In the genomic region with DNA sequence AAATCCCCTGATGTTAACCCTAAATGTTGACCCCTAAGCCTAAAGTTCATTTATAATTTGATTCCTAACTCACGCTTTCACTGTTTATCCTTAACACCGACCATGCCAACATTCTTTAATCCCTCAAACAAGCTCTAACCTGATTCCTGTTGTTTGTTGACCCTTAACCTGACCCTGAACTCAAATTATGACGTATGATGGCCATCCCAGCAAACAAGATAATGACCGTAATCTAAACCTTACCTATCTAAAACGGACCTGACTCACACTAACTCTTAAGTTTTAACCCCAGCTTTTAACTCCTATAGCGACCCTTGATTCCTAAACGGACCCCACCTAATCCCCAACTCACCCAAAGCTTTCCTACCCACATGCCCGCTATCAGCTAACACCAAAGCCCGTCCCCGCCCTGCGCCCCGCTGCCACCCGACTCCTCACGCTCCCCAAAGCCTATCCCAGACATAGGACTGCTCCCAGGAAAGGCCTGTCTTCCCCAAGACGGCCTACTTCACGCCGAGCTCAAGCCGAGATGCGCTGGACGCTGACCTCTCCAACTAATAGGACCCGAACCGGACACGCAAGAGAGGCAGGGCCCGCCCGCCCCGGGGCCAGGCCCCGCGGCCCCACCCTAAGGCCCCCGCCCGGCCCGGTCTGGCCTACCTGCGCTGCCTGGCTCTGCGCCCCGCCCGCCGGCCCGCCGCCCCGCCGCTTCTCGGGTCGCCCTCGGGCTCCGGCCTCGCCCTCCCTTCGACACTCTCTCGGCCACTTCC, we compare ENCODE assay signal across 8 cellular contexts. TPM values are rescaled to one million over a fixed set of nuclear protein-coding genes. Genes with fewer than 3 reads are reported as not detected.
DNase-seq lines count a peak whose midpoint lies in the region; ATAC-seq and TF ChIP-seq lines count a peak whose summit lies in the region.

No MANE protein-coding gene starts in this region.

- H3K27ac Mint-ChIP-seq in osteocyte (ENCODE audit: unreplicated experiment) = no peak overlapping the region

- no peaks in the 10 kb centered on the region for H3K9me3 ChIP-seq in iPS-18a (ENCODE audit: control insufficient read depth, low read depth, low read length)
- H3K9me3 ChIP-seq in suprapubic skin = no peaks in the 10 kb centered on the region

- no peaks in the 10 kb centered on the region for H3K9me3 Mint-ChIP-seq in osteocyte (ENCODE audit: unreplicated experiment)

- H3K4me3 Mint-ChIP-seq in osteocyte (ENCODE audit: unreplicated experiment) = no peak overlapping the region

- peak in 1 of 2 donors; percentile 69 for TF ChIP-seq POLR2A in suprapubic skin (IDR thresholded peaks at IDR 0.05)

- no peaks in the 10 kb centered on the region for H3K27me3 ChIP-seq in iPS-18a (ENCODE audit: control insufficient read depth, insufficient read depth, low read length)
- no peaks in the 10 kb centered on the region for H3K27me3 ChIP-seq in suprapubic skin

- peak overlapping the region; percentile 77 for H3K9ac ChIP-seq in iPS-18a (ENCODE audit: low read length)

- ATAC-seq in GM21737 (IDR thresholded peaks at IDR 0.05; ENCODE audit: unreplicated experiment) = peak; percentile 0
- no peak for ATAC-seq in GM21825 (IDR thresholded peaks at IDR 0.05; ENCODE audit: unreplicated experiment)

- H3K4me1 ChIP-seq in iPS-18a (ENCODE audit: control insufficient read depth, low read depth, low read length) (peaks cover 47% of the 10 kb centered on the region), suprapubic skin (peaks cover 59% of the 10 kb centered on the region)

- no peak for TF ChIP-seq CTCF in AG04449 (IDR thresholded peaks at IDR 0.05; ENCODE audit: insufficient read depth, low read length, missing control alignments)
- no peak for TF ChIP-seq CTCF in suprapubic skin (IDR thresholded peaks at IDR 0.05)
- TF ChIP-seq CTCF in osteocyte (IDR thresholded peaks at IDR 0.05) = no peak

- TF ChIP-seq EP300 in suprapubic skin (IDR thresholded peaks at IDR 0.05) = no peak

- under 1% methylated on average over 28 of the region's 47 CpGs for WGBS in suprapubic skin

- DNase-seq in AG04449 (ENCODE audit: low read depth, low spot score) = no peak
- DNase-seq in activated CD4-positive, alpha-beta T cell treated with anti-CD3 and anti-CD28 coated beads, Interleukin-2, amount 50 U/mL, for 48 hours = peak; percentile 42 to 48
- DNase-seq in suprapubic skin (ENCODE audit: low spot score in 2 of 2) = peak in 1 of 2 donors; percentile 83
- no peak for DNase-seq in NCI-H1694 (lab: John Stamatoyannopoulos, UW)
- DNase-seq in osteocyte (ENCODE audit: extremely low spot score, unreplicated experiment) = no peak

- no peaks in the 10 kb centered on the region for H3K27me3 Mint-ChIP-seq in osteocyte (ENCODE audit: unreplicated experiment)

- H3K36me3 ChIP-seq in iPS-18a (ENCODE audit: control insufficient read depth, low read depth, low read length) (peaks cover 23% of the 10 kb centered on the region), suprapubic skin (peaks cover 17% of the 10 kb centered on the region)

- H3K4me3 ChIP-seq in AG04449 (ENCODE audit: low read depth, low read length) = peak overlapping the region; percentile 87
- peak overlapping the region; percentile 93 for H3K4me3 ChIP-seq in iPS-18a (ENCODE audit: low read length)
- H3K4me3 ChIP-seq in suprapubic skin = peak overlapping the region; percentile 65

- CTCF ChIA-PET in AG04449 (lab: Yijun Ruan, JAX) = interaction anchor here (1.0 to 31.2 kb wide), 17 partner anchors 9 to 180 kb away, joined by 3 to 816 read pairs (median 5); partner anchors contain the start of genes ARHGEF39, CCDC107, RGP1 and RMRP

- POLR2A ChIA-PET in AG04449 (lab: Yijun Ruan, JAX) = interaction anchor here (0.7 to 9.6 kb wide), 9 partner anchors 16 to 215 kb away, joined by 3 to 325 read pairs (median 4); partner anchors contain the start of genes ARHGEF39, CCDC107, GBA2 and RGP1

- peak overlapping the region; percentile 32 for H3K27ac ChIP-seq in iPS-18a (ENCODE audit: low read length)
- H3K27ac ChIP-seq in suprapubic skin = peak overlapping the region; percentile 96

- peaks cover 11% of the 10 kb centered on the region for H3K36me3 Mint-ChIP-seq in osteocyte (ENCODE audit: unreplicated experiment)

- H3K4me1 Mint-ChIP-seq in osteocyte (ENCODE audit: unreplicated experiment) = peaks cover 32% of the 10 kb centered on the region

RNA-seq across cellular contexts. Expression of gene TLN1, which starts 0.4 kb away (rescaled TPM):
- total RNA-seq in suprapubic skin (100 to 1,000 TPM; 126 to 179 (median 152) TPM), osteocyte (433 and 439 TPM in 2 replicates)

RNA-seq across cellular contexts. Expression of gene CREB3, which starts 0.9 kb away (rescaled TPM):
- total RNA-seq in suprapubic skin (10 to 100 TPM; 18.8 to 24.1 (median 23.1) TPM), osteocyte (39.0 and 45.4 TPM in 2 replicates)

RNA-seq across cellular contexts. Expression of gene GBA2, which starts 17.4 kb away (rescaled TPM):
- 100 to 1,000 TPM in 1 of 4 donors, 10 to 100 TPM in 3; 46.6 to 123 (median 73.5) TPM for total RNA-seq in suprapubic skin
- 64.0 and 69.8 TPM in 2 replicates for total RNA-seq in osteocyte

RNA-seq across cellular contexts. Expression of gene RGP1, which starts 17.5 kb away (rescaled TPM):
- total RNA-seq in suprapubic skin (10 to 100 TPM; 20.2 to 34.7 (median 27.7) TPM), osteocyte (35.9 and 38.4 TPM in 2 replicates)

RNA-seq across cellular contexts. Expression of gene MSMP, which starts 22.5 kb away (rescaled TPM):
- total RNA-seq in suprapubic skin (not detected), osteocyte (0.56 TPM in 1 of 2 replicates, not detected in the other)

Comparison
In these comparisons a context has a peak if more than half of its experiments do, and no peak if none do; other contexts are left out.
1. DNase-seq: peak in activated CD4-positive, alpha-beta T cell treated with anti-CD3 and anti-CD28 coated beads, Interleukin-2, amount 50 U/mL, for 48 hours (2 of 2); none in AG04449 (single experiment), NCI-H1694 (single experiment) and osteocyte (single experiment).
2. Peak in every context shown above with its lines, with median percentiles within 50 percentile points of each other: H3K4me3 ChIP-seq.